ENCODE assay signal across 1 cellular context in the genomic region with DNA sequence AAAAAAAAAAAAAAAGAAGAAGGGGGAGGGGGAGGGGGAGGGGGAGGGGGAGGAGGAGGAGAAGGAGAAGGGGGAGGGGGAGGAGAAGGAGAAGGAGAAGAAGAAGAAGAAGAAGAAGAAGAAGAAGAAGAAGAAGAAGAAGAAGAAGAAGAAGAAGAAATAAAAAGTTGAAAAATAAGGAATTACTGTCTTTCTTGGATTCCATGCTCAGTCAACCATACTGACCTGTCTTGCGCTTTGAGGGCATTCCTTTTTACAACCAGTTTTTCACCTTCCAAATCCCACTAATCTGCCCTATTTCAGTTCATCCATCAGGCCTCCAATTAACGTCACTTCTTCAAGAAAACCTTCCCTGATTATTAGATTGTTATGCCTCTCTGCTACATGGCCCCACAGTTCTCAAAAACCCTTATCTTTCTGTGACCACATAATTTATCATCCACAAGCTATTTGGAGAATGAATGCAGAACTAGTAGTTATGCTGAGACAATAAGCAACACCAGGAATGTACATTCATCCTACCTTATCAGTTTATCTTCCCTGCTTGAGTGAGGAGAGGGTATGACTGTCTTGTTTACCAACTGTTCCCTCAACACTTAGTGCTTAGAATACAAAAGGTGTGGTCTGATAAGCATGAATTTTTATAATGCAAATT.
TF ChIP-seq lines count a peak whose summit lies in the region.

No MANE protein-coding gene starts in this region.

TF ChIP-seq in IMR-90, 13 proteins besides CTCF, POLR2A, EP300 and RAD21 (continued from another document):
- peak; percentile 18; the same call in 1 of the 2 replicates for TF ChIP-seq BHLHE40 (IDR thresholded peaks at IDR 0.05; ENCODE audit: low read depth, low read length)
- peak; percentile 26; the same call in 1 of the 2 replicates for TF ChIP-seq FOS (IDR thresholded peaks at IDR 0.05; ENCODE audit: low read depth, low read length)
- no peak for TF ChIP-seq MXI1 (IDR thresholded peaks at IDR 0.05; ENCODE audit: borderline replicate concordance, low read depth, low read length)
- no peak for TF ChIP-seq CEBPB (IDR thresholded peaks at IDR 0.05; ENCODE audit: low read depth, low read length)
